Comparison of ENCODE assay signal across 24 cellular contexts in the genomic region with DNA sequence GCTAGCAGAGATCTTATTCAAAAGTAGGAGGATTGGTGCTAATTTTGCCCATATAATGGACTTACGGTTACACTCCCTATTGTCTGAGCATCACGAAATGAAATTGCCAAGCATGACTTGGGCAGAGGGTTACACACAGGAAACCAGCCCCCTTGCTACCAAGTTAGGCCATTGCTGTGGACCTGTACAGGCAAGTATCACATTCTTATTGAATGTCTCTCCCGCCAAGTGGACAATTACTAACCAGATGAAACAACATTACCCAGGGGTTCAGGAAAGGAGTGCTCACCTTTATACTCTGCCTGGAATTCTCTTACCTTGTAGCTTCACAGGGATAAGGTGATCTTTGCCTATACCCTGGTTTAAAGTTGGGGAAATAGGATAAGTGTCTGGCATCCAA.
"Had no signal": no experiment of that assay in that cellular context is flagged by ENCODE, and none has a peak within 500 bp of the region (broad histone marks: within the 10 kb centered on the region; RNA-seq: fewer than 3 reads in every experiment).

No MANE protein-coding gene starts in this region.

- ATAC-seq: gastrocnemius medialis; heart right ventricle; left cardiac atrium; left lung; left ventricle myocardium superior; lower lobe of right lung; mucosa of descending colon; naive thymus-derived CD8-positive, alpha-beta T cell had no signal

- H3K4me1 ChIP-seq: esophagus muscularis mucosa, gastrocnemius medialis, heart right ventricle, left lung, lower lobe of right lung had no signal

- DNase-seq: dermis blood vessel endothelial cell; dorsolateral prefrontal cortex; effector CD4-positive, alpha-beta T cell; effector memory CD4-positive, alpha-beta T cell; foreskin melanocyte; gastrocnemius medialis; glutamatergic neuron; head of caudate nucleus; heart right ventricle; hippocampal formation; left cardiac atrium; left lung; left ventricle myocardium superior; lower lobe of right lung; mesenchymal stem cell; mucosa of descending colon; naive B cell; naive thymus-derived CD8-positive, alpha-beta T cell had no signal

- H3K27me3 ChIP-seq: esophagus muscularis mucosa, gastrocnemius medialis, heart right ventricle, left lung had no signal

- H3K4me3 ChIP-seq: coronary artery, dorsolateral prefrontal cortex, esophagus muscularis mucosa, gastrocnemius medialis, heart right ventricle, left lung, lower lobe of right lung, mucosa of descending colon had no signal

- H3K27ac ChIP-seq: coronary artery, dorsolateral prefrontal cortex, esophagus muscularis mucosa, gastrocnemius medialis, heart right ventricle, left lung, lower lobe of right lung had no signal

- FAIRE-seq: colon, endothelial cell of umbilical vein, islet of Langerhans, keratinocyte had no signal
